In the genomic region with DNA sequence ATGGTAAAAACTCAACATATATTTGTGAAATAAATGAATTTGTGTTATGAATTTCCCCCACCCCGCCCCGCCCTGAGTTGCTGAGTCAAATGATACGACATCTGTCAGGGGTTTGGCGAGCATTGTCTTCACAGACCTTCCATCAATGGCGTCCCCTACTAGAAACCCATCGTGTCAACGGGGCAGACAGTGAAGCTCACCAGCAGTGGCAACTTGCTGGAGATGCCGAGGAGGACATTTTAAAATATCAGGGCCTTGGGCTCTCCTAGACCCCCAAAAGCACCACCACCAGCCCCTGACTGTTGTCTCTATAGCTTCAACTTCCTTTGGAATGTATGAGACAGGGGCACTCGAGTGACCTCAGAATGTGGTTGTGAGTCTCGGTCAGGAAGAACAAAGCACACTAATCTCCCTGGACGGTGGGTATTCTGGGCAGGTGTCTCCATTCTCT, we compare ENCODE assay signal across 7 cellular contexts. TPM values are rescaled to one million over a fixed set of nuclear protein-coding genes. Genes with fewer than 3 reads are reported as not detected.
DNase-seq lines count a peak whose midpoint lies in the region; ATAC-seq and TF ChIP-seq lines count a peak whose summit lies in the region.

No MANE protein-coding gene starts in this region.

- H3K36me3 ChIP-seq in Peyer's patch (peaks cover 0 to 27% (median 0%) of the 10 kb centered on the region in 3 donors), mesendoderm (ENCODE audit: control insufficient read depth, insufficient read depth, low read length) (peaks cover 8% of the 10 kb centered on the region), thyroid gland (peaks cover 25 to 29% of the 10 kb centered on the region in 2 donors)

- H3K9ac ChIP-seq in mesendoderm (ENCODE audit: low read length): peak overlapping the region; percentile 89

- H3K4ac ChIP-seq in mesendoderm (ENCODE audit: low read depth, low read length): no peak overlapping the region

- H2AK5ac ChIP-seq in mesendoderm (ENCODE audit: low read length): no peak overlapping the region

- H3K27me3 ChIP-seq in Peyer's patch: no peaks in the 10 kb centered on the region
- no peaks in the 10 kb centered on the region for H3K27me3 ChIP-seq in mesendoderm (ENCODE audit: insufficient read depth, low read length, poor library complexity)
- H3K27me3 ChIP-seq in thyroid gland: no peaks in the 10 kb centered on the region

- H3K27ac ChIP-seq in Peyer's patch (peak overlapping the region; percentile 93 to 97 (median 94)), mesendoderm (ENCODE audit: low read depth, low read length) (peak overlapping the region; percentile 88), thyroid gland (peak overlapping the region; percentile 51 to 86 (median 81))

- TF ChIP-seq CTCF in Peyer's patch (IDR thresholded peaks at IDR 0.05) (no peak), cardiac fibroblast (IDR thresholded peaks at IDR 0.05; ENCODE audit: low read depth, low read length) (no peak), thyroid gland (IDR thresholded peaks at IDR 0.05) (no peak)

- peaks cover 12% of the 10 kb centered on the region for H3K79me1 ChIP-seq in mesendoderm (ENCODE audit: low read length)

- H3K56ac ChIP-seq in mesendoderm (ENCODE audit: low read length): peak overlapping the region; percentile 94

- H2BK5ac ChIP-seq in mesendoderm (ENCODE audit: low read length): no peak overlapping the region

- peaks cover 0 to 10% (median 6%) of the 10 kb centered on the region in 4 donors for H3K4me1 ChIP-seq in Peyer's patch
- peaks cover 9% of the 10 kb centered on the region for H3K4me1 ChIP-seq in mesendoderm (ENCODE audit: control insufficient read depth, low read depth, low read length)
- peaks cover 15 to 18% of the 10 kb centered on the region in 2 donors for H3K4me1 ChIP-seq in thyroid gland

- peak overlapping the region; percentile 90 to 99 (median 94) for H3K4me3 ChIP-seq in Peyer's patch
- H3K4me3 ChIP-seq in cardiac fibroblast (replicated peaks in 1 of 2; ENCODE audit: low read depth in 2 of 2, low read length in 2 of 2): peak overlapping the region; percentile 85 to 91
- peak overlapping the region; percentile 71 for H3K4me3 ChIP-seq in mesendoderm (ENCODE audit: low read length)
- peak overlapping the region in 2 of 3 donors; percentile 53 to 90 for H3K4me3 ChIP-seq in thyroid gland (replicated peaks in 1 of 3)

- intact Hi-C loops in thyroid gland (cut with DNase I): no loop called here

- H3K9me3 ChIP-seq in Peyer's patch: no peaks in the 10 kb centered on the region
- no peaks in the 10 kb centered on the region for H3K9me3 ChIP-seq in thyroid gland

- WGBS in mesendoderm (ENCODE audit: extremely low coverage, insufficient coverage, low lambda C conversion rate): no CpG with 5 or more reads among the region's 11 CpGs
- WGBS in thyroid gland, 2 donors: 22 to 30% methylated on average over 11 of the region's 11 CpGs

- ATAC-seq in GM21576 (IDR thresholded peaks at IDR 0.05; ENCODE audit: unreplicated experiment) (peak; percentile 8), GM19328 (IDR thresholded peaks at IDR 0.05; ENCODE audit: unreplicated experiment) (no peak), GM19035 (IDR thresholded peaks at IDR 0.05; ENCODE audit: unreplicated experiment) (no peak)

- no peak overlapping the region for H3K18ac ChIP-seq in mesendoderm (ENCODE audit: low read length)

- H3K79me2 ChIP-seq in mesendoderm (ENCODE audit: control insufficient read depth, insufficient read depth, low read length): peaks cover 18% of the 10 kb centered on the region

- TF ChIP-seq POLR2A in Peyer's patch (IDR thresholded peaks at IDR 0.05): no peak
- no peak for TF ChIP-seq POLR2A in thyroid gland (IDR thresholded peaks at IDR 0.05)

- DNase-seq in Peyer's patch (no peak), cardiac fibroblast (ENCODE audit: low read depth in 2 of 2) (peak in 1 of 2 donors; percentile 42), mesendoderm (peak; percentile 57), thyroid gland (peak in 1 of 2 donors; percentile 7)

- H2BK15ac ChIP-seq in mesendoderm (replicated peaks; ENCODE audit: low read depth): no peak overlapping the region

- H4K8ac ChIP-seq in mesendoderm (ENCODE audit: low read depth, low read length): no peak overlapping the region

- peak overlapping the region; percentile 77 for H3K4me2 ChIP-seq in mesendoderm (ENCODE audit: low read length)

- H2BK120ac ChIP-seq in mesendoderm (ENCODE audit: low read depth, low read length): no peak overlapping the region

- no peak overlapping the region for H3K23ac ChIP-seq in mesendoderm (ENCODE audit: low read length)

- H4K5ac ChIP-seq in mesendoderm (ENCODE audit: low read length): no peak overlapping the region

RNA-seq across cellular contexts. Expression of a gene that starts 0.8 kb away (rescaled TPM):
- total RNA-seq in Peyer's patch (100 to 1,000 TPM in 2 of 4 donors, 10 to 100 TPM in 2; 45.2 to 120 (median 102) TPM), thyroid gland (10 to 100 TPM; 56.8 to 83.7 (median 80.9) TPM)
- polyA plus RNA-seq in mesendoderm (2013, experiment 1 of 2): 54.5 TPM
- 52.7 TPM for polyA plus RNA-seq in mesendoderm (2013, experiment 2 of 2)

RNA-seq across cellular contexts. Expression of a gene that starts 14.2 kb away (rescaled TPM):
- total RNA-seq in Peyer's patch (10 to 100 TPM; 13.8 to 34.5 (median 19.8) TPM), thyroid gland (10 to 100 TPM in 3 of 4 donors, 1 to 10 TPM in 1; 9.1 to 46.5 (median 29.7) TPM)
- 44.2 TPM for polyA plus RNA-seq in mesendoderm (2013, experiment 1 of 2)
- 45.7 TPM for polyA plus RNA-seq in mesendoderm (2013, experiment 2 of 2)

RNA-seq across cellular contexts. Expression of a gene that starts 18.8 kb away (rescaled TPM):
- total RNA-seq in Peyer's patch: 100 to 1,000 TPM in 1 of 4 donors, 10 to 100 TPM in 3; 28.9 to 112 (median 83.6) TPM
- 40.5 TPM for polyA plus RNA-seq in mesendoderm (2013, experiment 1 of 2)
- polyA plus RNA-seq in mesendoderm (2013, experiment 2 of 2): 38.0 TPM
- total RNA-seq in thyroid gland: 100 to 1,000 TPM in 2 of 4 donors, 10 to 100 TPM in 2; 78.6 to 126 (median 92.4) TPM

RNA-seq across cellular contexts. Expression of a gene that starts 25.8 kb away (rescaled TPM):
- total RNA-seq in Peyer's patch (10 to 100 TPM; 27.1 to 56.1 (median 38.4) TPM), thyroid gland (10 to 100 TPM; 26.3 to 62.8 (median 56.7) TPM)
- polyA plus RNA-seq in mesendoderm (2013, experiment 1 of 2): 20.0 TPM
- polyA plus RNA-seq in mesendoderm (2013, experiment 2 of 2): 19.2 TPM

RNA-seq across cellular contexts. Expression of a gene that starts 26.6 kb away (rescaled TPM):
- total RNA-seq in Peyer's patch (not detected), thyroid gland (not detected)
- polyA plus RNA-seq in mesendoderm (2013, experiment 1 of 2): not detected
- polyA plus RNA-seq in mesendoderm (2013, experiment 2 of 2): not detected
